In the genomic region with DNA sequence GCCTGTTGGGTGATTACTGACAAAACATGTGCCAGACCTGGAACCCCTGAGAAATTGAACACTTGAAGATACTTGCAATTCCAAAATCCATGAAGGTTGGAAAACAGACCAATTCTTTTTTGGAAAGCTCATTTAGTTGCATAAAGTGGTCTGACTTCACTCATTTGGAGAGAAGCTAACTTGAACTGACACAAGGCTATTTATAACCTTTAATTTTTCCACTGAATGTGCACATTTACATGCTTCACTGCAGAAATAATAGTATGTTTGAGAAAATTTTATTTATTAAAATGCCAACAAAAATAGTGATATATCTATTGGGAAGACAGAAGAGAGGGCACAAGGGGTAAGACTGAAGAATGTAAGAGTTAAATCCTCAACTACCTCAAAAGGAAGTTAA, we compare ENCODE assay signal across 25 cellular contexts.
"Had no signal": no experiment of that assay in that cellular context is flagged by ENCODE, and none has a peak within 500 bp of the region (broad histone marks: within the 10 kb centered on the region; RNA-seq: fewer than 3 reads in every experiment).

No MANE protein-coding gene starts in this region.

- H3K27me3 Mint-ChIP-seq: dendritic cell treated with granulocyte-macrophage colony-stimulating factor and Interleukin-4, amounts not matched to agents 40 ng/mL and 50 ng/mL, for 4 days had no signal

- ATAC-seq: effector memory CD8-positive, alpha-beta T cell; esophagus mucosa; foreskin keratinocyte; gastrocnemius medialis; gastroesophageal sphincter; heart left ventricle; heart right ventricle had no signal

- H3K4me3 ChIP-seq: colonic mucosa, coronary artery, dorsolateral prefrontal cortex, esophagus muscularis mucosa, esophagus squamous epithelium, gastrocnemius medialis, gastroesophageal sphincter, heart left ventricle, heart right ventricle had no signal

- H3K4me1 Mint-ChIP-seq: endodermal cell had no signal

- H3K27ac ChIP-seq: colonic mucosa, coronary artery, dorsolateral prefrontal cortex, epithelial cell of prostate, esophagus muscularis mucosa, esophagus squamous epithelium, foreskin keratinocyte, gastrocnemius medialis, gastroesophageal sphincter, heart left ventricle, heart right ventricle had no signal

- H3K27ac Mint-ChIP-seq: dendritic cell treated with granulocyte-macrophage colony-stimulating factor and Interleukin-4, amounts not matched to agents 40 ng/mL and 50 ng/mL, for 4 days; effector memory CD8-positive, alpha-beta T cell; endodermal cell had no signal

- H3K4me1 ChIP-seq: colonic mucosa, esophagus muscularis mucosa, esophagus squamous epithelium, foreskin keratinocyte, gastrocnemius medialis, gastroesophageal sphincter, heart left ventricle, heart right ventricle had no signal

- H3K9me3 ChIP-seq: colonic mucosa, esophagus muscularis mucosa, esophagus squamous epithelium, gastrocnemius medialis, gastroesophageal sphincter had no signal

- H3K4me3 Mint-ChIP-seq: dendritic cell treated with granulocyte-macrophage colony-stimulating factor and Interleukin-4, amounts not matched to agents 40 ng/mL and 50 ng/mL, for 4 days; effector memory CD8-positive, alpha-beta T cell; endodermal cell had no signal

- H3K27me3 ChIP-seq: colonic mucosa, dorsolateral prefrontal cortex, esophagus muscularis mucosa, esophagus squamous epithelium, gastrocnemius medialis, gastroesophageal sphincter, heart left ventricle, heart right ventricle had no signal

- H3K9me3 Mint-ChIP-seq: dendritic cell treated with granulocyte-macrophage colony-stimulating factor and Interleukin-4, amounts not matched to agents 40 ng/mL and 50 ng/mL, for 4 days; effector memory CD8-positive, alpha-beta T cell had no signal

- H3K36me3 ChIP-seq: colonic mucosa, esophagus muscularis mucosa, esophagus squamous epithelium, gastrocnemius medialis, gastroesophageal sphincter, heart left ventricle, heart right ventricle had no signal

- DNase-seq: colonic mucosa; cortex of kidney; dermis blood vessel endothelial cell; dorsolateral prefrontal cortex; effector CD4-positive, alpha-beta T cell; effector CD8-positive, alpha-beta T cell; effector memory CD4-positive, alpha-beta T cell; effector memory CD8-positive, alpha-beta T cell; endodermal cell; erythroblast; esophagus squamous epithelium; foreskin fibroblast; foreskin keratinocyte; foreskin melanocyte; gastrocnemius medialis; glutamatergic neuron; head of caudate nucleus; heart left ventricle; heart right ventricle had no signal
